ENCODE assay signal across 23 cellular contexts in genomic region chr1:116572771-116573170, GRCh38. TPM values are rescaled to one million over a fixed set of nuclear protein-coding genes. Genes with fewer than 3 reads are reported as not detected.
DNase-seq lines count a peak whose midpoint lies in the region; ATAC-seq, FAIRE-seq and TF ChIP-seq lines count a peak whose summit lies in the region.
"Had no signal": no experiment of that assay in that cellular context is flagged by ENCODE, and none has a peak within 500 bp of the region (broad histone marks: within the 10 kb centered on the region; RNA-seq: fewer than 3 reads in every experiment).

No MANE protein-coding gene starts in this region.

- no peak overlapping the region for H3K4me3 ChIP-seq in CD4-positive, CD25-positive, alpha-beta regulatory T cell (ENCODE audit: low read depth, low read length)
- no peak overlapping the region for H3K4me3 ChIP-seq in esophagus muscularis mucosa
- H3K4me3 ChIP-seq: GM23248, Peyer's patch had no signal

- no peak overlapping the region for H3K27ac Mint-ChIP-seq in CD4-positive, CD25-positive, alpha-beta regulatory T cell
- H3K27ac Mint-ChIP-seq in stimulated activated naive B cell treated with anti-CD40 and anti-IgM and Interleukin-4, amounts not matched to agents 10 μg/mL and 1 μg/mL and 100 μg/mL, for 72 hours, result peak overlapping the region; percentile 52
- H3K27ac Mint-ChIP-seq: CD8-positive, alpha-beta T cell; H9 had no signal

- peaks cover 19 to 50% (median 29%) of the 10 kb centered on the region in 4 donors for H3K4me1 Mint-ChIP-seq in CD4-positive, CD25-positive, alpha-beta regulatory T cell
- H3K4me1 Mint-ChIP-seq in stimulated activated naive B cell treated with anti-CD40 and anti-IgM and Interleukin-4, amounts not matched to agents 10 μg/mL and 1 μg/mL and 100 μg/mL, for 72 hours, result peaks cover 49 to 92% of the 10 kb centered on the region in 2 donors

- DNase-seq in CD4-positive, CD25-positive, alpha-beta regulatory T cell, result no peak
- DNase-seq in OCI-M1 (lab: John Stamatoyannopoulos, UW) (peak; percentile 42), esophagus muscularis mucosa (ENCODE audit: extremely low spot score) (peak; percentile 75), NCI-H1092 (lab: John Stamatoyannopoulos, UW) (no peak), GM19239 (ENCODE audit: insufficient read length, low spot score) (no peak), NCI-H1436 treated with DMSO at 0.1 percent for 48 hours (lab: John Stamatoyannopoulos, UW) (no peak)
- DNase-seq in stimulated activated naive B cell treated with anti-CD40 and anti-IgM and Interleukin-4, amounts not matched to agents 10 μg/mL and 1 μg/mL and 100 μg/mL, for 72 hours, result no peak
- DNase-seq: CD8-positive, alpha-beta T cell; DND-41; GM23248; H9; KBM-7; MM.1S; NCI-H1092 treated with DMSO at 0.1 percent for 48 hours; NCI-H2029 treated with DMSO at 0.1 percent for 48 hours; NCI-H510A treated with DMSO at 0.1 percent for 48 hours; NCI-H774; NK-92 treated with Interleukin-12 subunit alpha and Interleukin-12 subunit beta, amount 100 ng/mL, for 24 hours; Peyer's patch; T-helper 1 cell had no signal

- peaks cover 0 to 1% (median 0%) of the 10 kb centered on the region in 7 donors for H3K9me3 Mint-ChIP-seq in CD4-positive, CD25-positive, alpha-beta regulatory T cell
- no peaks in the 10 kb centered on the region for H3K9me3 Mint-ChIP-seq in stimulated activated naive B cell treated with anti-CD40 and anti-IgM and Interleukin-4, amounts not matched to agents 10 μg/mL and 1 μg/mL and 100 μg/mL, for 72 hours
- H3K9me3 Mint-ChIP-seq: CD8-positive, alpha-beta T cell; H9 had no signal

- no peaks in the 10 kb centered on the region for H3K36me3 Mint-ChIP-seq in CD4-positive, CD25-positive, alpha-beta regulatory T cell
- peaks cover 39 to 56% of the 10 kb centered on the region in 2 donors for H3K36me3 Mint-ChIP-seq in stimulated activated naive B cell treated with anti-CD40 and anti-IgM and Interleukin-4, amounts not matched to agents 10 μg/mL and 1 μg/mL and 100 μg/mL, for 72 hours

- no peak for TF ChIP-seq POLR2A in esophagus muscularis mucosa (IDR thresholded peaks at IDR 0.05; ENCODE audit: low read depth)

- intact Hi-C loops in esophagus muscularis mucosa (cut with DNase I), result loop anchor here (5.0 to 10.0 kb wide), 3 partner anchors 95 to 552 kb away; partner anchors contain the start of genes IGSF3 and TRIM45

- H3K9me3 ChIP-seq in CD4-positive, CD25-positive, alpha-beta regulatory T cell (ENCODE audit: control insufficient read depth in 2 of 2, low read length in 2 of 2), result no peaks in the 10 kb centered on the region
- H3K9me3 ChIP-seq in esophagus muscularis mucosa, result no peaks in the 10 kb centered on the region
- H3K9me3 ChIP-seq: Peyer's patch had no signal

- H3K27ac ChIP-seq in CD4-positive, CD25-positive, alpha-beta regulatory T cell (ENCODE audit: insufficient read depth, low read length, poor library complexity, severe bottlenecking), result no peak overlapping the region
- H3K27ac ChIP-seq in esophagus muscularis mucosa (replicated peaks in 1 of 4), result no peak overlapping the region
- H3K27ac ChIP-seq: GM23248, HL-60, Peyer's patch had no signal

- TF ChIP-seq CTCF in esophagus muscularis mucosa (IDR thresholded peaks at IDR 0.05), result no peak

- H3K4me3 Mint-ChIP-seq in CD4-positive, CD25-positive, alpha-beta regulatory T cell, result peak overlapping the region; percentile 39 to 100 (median 86)
- H3K4me3 Mint-ChIP-seq in stimulated activated naive B cell treated with anti-CD40 and anti-IgM and Interleukin-4, amounts not matched to agents 10 μg/mL and 1 μg/mL and 100 μg/mL, for 72 hours, result no peak overlapping the region

- 88% methylated on average over 1 of the region's 1 CpG for WGBS in esophagus muscularis mucosa

- no peak for FAIRE-seq in GM19239 (lab: Jason Lieb, UNC)
- FAIRE-seq: GM18507, HepG2 had no signal

- peaks cover 30% of the 10 kb centered on the region for H3K4me1 ChIP-seq in CD4-positive, CD25-positive, alpha-beta regulatory T cell (ENCODE audit: control insufficient read depth, insufficient read depth, low read length, poor library complexity, severe bottlenecking)
- H3K4me1 ChIP-seq in esophagus muscularis mucosa, result peaks cover 19 to 36% (median 29%) of the 10 kb centered on the region in 4 donors

- TF ChIP-seq EP300 in esophagus muscularis mucosa (IDR thresholded peaks at IDR 0.05), result no peak

- ATAC-seq in CD4-positive, CD25-positive, alpha-beta regulatory T cell (ENCODE audit: low read depth in 2 of 2), result no peak
- ATAC-seq in stimulated activated naive B cell treated with anti-CD40 and anti-IgM and Interleukin-4, amounts not matched to agents 10 μg/mL and 1 μg/mL and 100 μg/mL, for 72 hours (replicated peaks), result no peak
- ATAC-seq: CD8-positive, alpha-beta T cell; HepG2 had no signal

- no peaks in the 10 kb centered on the region for H3K27me3 Mint-ChIP-seq in CD4-positive, CD25-positive, alpha-beta regulatory T cell
- H3K27me3 Mint-ChIP-seq in stimulated activated naive B cell treated with anti-CD40 and anti-IgM and Interleukin-4, amounts not matched to agents 10 μg/mL and 1 μg/mL and 100 μg/mL, for 72 hours, result peaks cover 0 to 7% of the 10 kb centered on the region in 2 donors

- no peaks in the 10 kb centered on the region for H3K27me3 ChIP-seq in CD4-positive, CD25-positive, alpha-beta regulatory T cell (ENCODE audit: control insufficient read depth, insufficient read depth, low read length)
- H3K27me3 ChIP-seq in esophagus muscularis mucosa, result no peaks in the 10 kb centered on the region
- H3K27me3 ChIP-seq: Peyer's patch had no signal

- no peaks in the 10 kb centered on the region for H3K36me3 ChIP-seq in CD4-positive, CD25-positive, alpha-beta regulatory T cell (ENCODE audit: control insufficient read depth, insufficient read depth, low read length)
- H3K36me3 ChIP-seq in esophagus muscularis mucosa, result peaks cover 0 to 3% (median 0%) of the 10 kb centered on the region in 4 donors

RNA-seq across cellular contexts. Expression of gene CD58, which starts 1.9 kb away (rescaled TPM):
- total RNA-seq in CD4-positive, CD25-positive, alpha-beta regulatory T cell, result 39.6 TPM
- 100 to 1,000 TPM in 2 of 4 donors, 10 to 100 TPM in 2; 69.2 to 124 (median 96.5) TPM for polyA plus RNA-seq in CD4-positive, CD25-positive, alpha-beta regulatory T cell
- 10 to 100 TPM; 20.3 to 23.4 (median 21.7) TPM for total RNA-seq in esophagus muscularis mucosa

Comparison
In these comparisons a context has a peak if more than half of its experiments do, and no peak if none do; other contexts are left out.
1. DNase-seq: peak in OCI-M1 (single experiment) and esophagus muscularis mucosa (single experiment); none in CD4-positive, CD25-positive, alpha-beta regulatory T cell (0 of 3), stimulated activated naive B cell treated with anti-CD40 and anti-IgM and Interleukin-4, amounts not matched to agents 10 μg/mL and 1 μg/mL and 100 μg/mL, for 72 hours (single experiment), NCI-H1092 (single experiment), GM19239 (single experiment) and NCI-H1436 treated with DMSO at 0.1 percent for 48 hours (single experiment).
2. H3K4me3 Mint-ChIP-seq: peak in CD4-positive, CD25-positive, alpha-beta regulatory T cell (4 of 4); none in stimulated activated naive B cell treated with anti-CD40 and anti-IgM and Interleukin-4, amounts not matched to agents 10 μg/mL and 1 μg/mL and 100 μg/mL, for 72 hours (0 of 2).